Comparison of ENCODE assay signal across 1 cellular context in the genomic region with DNA sequence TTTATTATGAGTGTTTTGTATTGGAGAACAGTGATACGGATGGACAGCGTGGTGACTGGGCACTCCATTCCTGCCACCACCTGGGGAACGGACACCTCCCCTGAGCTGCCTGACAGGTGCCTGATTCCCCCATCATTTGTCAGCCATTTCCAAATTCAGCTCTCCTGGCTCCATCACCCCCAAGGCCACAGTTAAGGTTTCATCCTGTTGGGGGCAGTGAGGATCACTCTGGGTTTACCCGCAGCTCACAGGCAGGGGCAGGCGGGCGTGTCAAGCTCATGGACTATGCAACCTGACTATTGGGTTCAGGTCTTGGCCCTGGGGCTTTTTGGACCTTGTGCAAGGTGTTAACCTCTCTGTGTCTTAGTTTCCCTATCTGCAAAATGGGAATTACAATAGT.
TF ChIP-seq lines count a peak whose summit lies in the region.

No MANE protein-coding gene starts in this region.

TF ChIP-seq in K562, 482 proteins besides CTCF, POLR2A, EP300 and RAD21 (continued from another document):
- TF ChIP-seq, protein P1, sequence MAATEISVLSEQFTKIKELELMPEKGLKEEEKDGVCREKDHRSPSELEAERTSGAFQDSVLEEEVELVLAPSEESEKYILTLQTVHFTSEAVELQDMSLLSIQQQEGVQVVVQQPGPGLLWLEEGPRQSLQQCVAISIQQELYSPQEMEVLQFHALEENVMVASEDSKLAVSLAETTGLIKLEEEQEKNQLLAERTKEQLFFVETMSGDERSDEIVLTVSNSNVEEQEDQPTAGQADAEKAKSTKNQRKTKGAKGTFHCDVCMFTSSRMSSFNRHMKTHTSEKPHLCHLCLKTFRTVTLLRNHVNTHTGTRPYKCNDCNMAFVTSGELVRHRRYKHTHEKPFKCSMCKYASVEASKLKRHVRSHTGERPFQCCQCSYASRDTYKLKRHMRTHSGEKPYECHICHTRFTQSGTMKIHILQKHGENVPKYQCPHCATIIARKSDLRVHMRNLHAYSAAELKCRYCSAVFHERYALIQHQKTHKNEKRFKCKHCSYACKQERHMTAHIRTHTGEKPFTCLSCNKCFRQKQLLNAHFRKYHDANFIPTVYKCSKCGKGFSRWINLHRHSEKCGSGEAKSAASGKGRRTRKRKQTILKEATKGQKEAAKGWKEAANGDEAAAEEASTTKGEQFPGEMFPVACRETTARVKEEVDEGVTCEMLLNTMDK (IDR thresholded peaks at IDR 0.05; ENCODE audit: borderline replicate concordance, insufficient read depth, low read depth, low read length, poor library complexity, severe bottlenecking): peak; percentile 56
- TF ChIP-seq POLR2AphosphoS2 (IDR thresholded peaks at IDR 0.05; ENCODE audit: low read length): no peak
TF ChIP-seq in K562: peak in this region for 2.
